ENCODE assay signal across 8 cellular contexts in genomic region chr11:34052608-34053160, GRCh38. TPM values are rescaled to one million over a fixed set of nuclear protein-coding genes. Genes with fewer than 3 reads are reported as not detected.
A peak's percentile ranks its signal among the peaks of the same experiment; 100 is the strongest.
DNase-seq lines count a peak whose midpoint lies in the region; ATAC-seq and TF ChIP-seq lines count a peak whose summit lies in the region.

No MANE protein-coding gene starts in this region.

- TF ChIP-seq POLR2A in ovary (IDR thresholded peaks at IDR 0.05) = no peak

- H3K36me3 ChIP-seq in GM06990 (ENCODE audit: control insufficient read depth, insufficient read depth, low read length) (peaks cover 2% of the 10 kb centered on the region), ovary (no peaks in the 10 kb centered on the region)

- no peaks in the 10 kb centered on the region for H3K9me3 ChIP-seq in ovary

- intact Hi-C loops in ovary (cut with DNase I) = loop anchor here (5.0 to 10.0 kb wide), 4 partner anchors 52 to 305 kb away; partner anchors contain the start of genes NAT10 (in 4 of the 4) and ABTB2 (in 1 of the 4)

- TF ChIP-seq EP300 in ovary (IDR thresholded peaks at IDR 0.05) = no peak

- H3K27ac ChIP-seq in ovary = peak overlapping the region; percentile 86 to 99

- peak overlapping the region; percentile 97 for H3K4me3 ChIP-seq in GM06990 (replicated peaks; ENCODE audit: low read depth, low read length)
- peak overlapping the region; percentile 90 for H3K4me3 ChIP-seq in fibroblast of villous mesenchyme (ENCODE audit: low read depth, low read length)
- peak overlapping the region; percentile 97 for H3K4me3 ChIP-seq in ovary

- no peak for ATAC-seq in GM21367 (IDR thresholded peaks at IDR 0.05; ENCODE audit: unreplicated experiment)
- ATAC-seq in HG03469 (IDR thresholded peaks at IDR 0.05; ENCODE audit: unreplicated experiment) = no peak

- no peaks in the 10 kb centered on the region for H3K27me3 ChIP-seq in GM06990 (replicated peaks; ENCODE audit: control insufficient read depth, insufficient read depth, low read length)
- H3K27me3 ChIP-seq in ovary = no peaks in the 10 kb centered on the region

- DNase-seq in GM06990 (ENCODE audit: extremely low read depth, insufficient read length) (no peak), HS-27A (ENCODE audit: low read depth) (peak; percentile 22), activated T-cell treated with anti-CD3 and anti-CD28 coated beads for 24 hours (ENCODE audit: low read depth) (peak; percentile 20), fibroblast of villous mesenchyme (ENCODE audit: low read depth) (peak; percentile 25), ovary (peak in 4 of 5 donors; percentile 23 to 54 (median 50))
- DNase-seq in central memory CD4-positive, alpha-beta T cell = no peak

- H3K4me1 ChIP-seq in ovary (ENCODE audit: insufficient read depth) = peaks cover 5% of the 10 kb centered on the region

- 0% methylated on average over 36 to 40 of the region's 40 CpGs for WGBS in ovary, 3 donors

- no peak for TF ChIP-seq CTCF in GM06990 (IDR thresholded peaks at IDR 0.05; ENCODE audit: insufficient read depth, low read length, poor library complexity, severe bottlenecking)
- no peak for TF ChIP-seq CTCF in fibroblast of villous mesenchyme (IDR thresholded peaks at IDR 0.05; ENCODE audit: insufficient read depth, low read depth, low read length)
- no peak for TF ChIP-seq CTCF in ovary (IDR thresholded peaks at IDR 0.05)

RNA-seq across cellular contexts. Expression of gene CAPRIN1, which starts 1.2 kb away (rescaled TPM):
- total RNA-seq in fibroblast of villous mesenchyme = 172 and 240 TPM in 2 replicates
- total RNA-seq in ovary = 100 to 1,000 TPM; 107 to 196 (median 160) TPM
- 100 to 1,000 TPM in 1 of 2 donors, 10 to 100 TPM in 1; 74.2 to 214 TPM for polyA plus RNA-seq in ovary

RNA-seq across cellular contexts. Expression of gene NAT10, which starts 52.7 kb away (rescaled TPM):
- 22.9 and 35.4 TPM in 2 replicates for total RNA-seq in fibroblast of villous mesenchyme
- 10 to 100 TPM; 20.5 to 60.9 (median 49.1) TPM for total RNA-seq in ovary
- polyA plus RNA-seq in ovary = 10 to 100 TPM; 19.8 to 60.2 TPM

Comparison
In these comparisons a context has a peak if more than half of its experiments do, and no peak if none do; other contexts are left out.
1. DNase-seq: peak in HS-27A (single experiment), activated T-cell treated with anti-CD3 and anti-CD28 coated beads for 24 hours (single experiment), fibroblast of villous mesenchyme (single experiment) and ovary (4 of 5); none in GM06990 (single experiment) and central memory CD4-positive, alpha-beta T cell (single experiment).
2. Peak in every context shown above with its lines, with median percentiles within 50 percentile points of each other: H3K4me3 ChIP-seq.